Comparison of ENCODE assay signal across 21 cellular contexts in the genomic region with DNA sequence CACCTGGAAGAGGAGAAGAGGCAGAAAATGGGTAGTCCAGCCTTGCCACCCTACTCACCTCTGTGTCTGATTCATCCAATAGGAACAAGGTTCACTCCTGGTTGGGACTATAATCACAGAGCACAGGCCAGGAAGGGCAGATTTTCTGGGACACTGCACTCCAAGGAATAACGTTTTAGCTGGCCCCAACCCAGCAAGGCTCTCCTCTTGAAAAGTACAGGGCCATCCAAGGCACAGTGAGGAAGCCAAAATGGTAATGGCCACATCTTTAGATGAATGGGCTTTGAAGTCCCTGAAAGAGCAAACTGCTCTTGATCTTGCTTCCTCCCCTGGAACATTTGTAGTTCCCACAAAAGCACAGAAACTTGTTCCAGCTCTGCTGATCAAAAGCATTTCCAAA.
DNase-seq lines count a peak whose midpoint lies in the region; FAIRE-seq and TF ChIP-seq lines count a peak whose summit lies in the region.
"Had no signal": no experiment of that assay in that cellular context is flagged by ENCODE, and none has a peak within 500 bp of the region (broad histone marks: within the 10 kb centered on the region; RNA-seq: fewer than 3 reads in every experiment).

No MANE protein-coding gene starts in this region.

- peak overlapping the region; percentile 1 for H2AFZ ChIP-seq in neuronal stem cell (ENCODE audit: low read length)

- intact Hi-C loops in dorsolateral prefrontal cortex (cut with DNase I) = no loop called here

- no peak overlapping the region for H2AK5ac ChIP-seq in neuronal stem cell (ENCODE audit: low read depth, low read length)

- H3K4me1 ChIP-seq in neuronal stem cell (ENCODE audit: control insufficient read depth in 2 of 2, insufficient read depth in 1 of 2, low read depth in 1 of 2, low read length in 2 of 2) = no peaks in the 10 kb centered on the region
- H3K4me1 ChIP-seq: A549, BE2C had no signal

- FAIRE-seq in D721Med (lab: Jason Lieb, UNC) = no peak
- FAIRE-seq: A549, GM12891, GM19239 had no signal

- no peak overlapping the region for H4K91ac ChIP-seq in neuronal stem cell (ENCODE audit: low read depth, low read length, poor library complexity)

- peaks cover 4 to 5% of the 10 kb centered on the region in 2 donors for H3K36me3 ChIP-seq in neuronal stem cell (replicated peaks in 1 of 2; ENCODE audit: control insufficient read depth in 2 of 2, insufficient read depth in 2 of 2, low read length in 2 of 2)
- H3K36me3 ChIP-seq: BE2C, BLaER1 had no signal

- peaks cover 0 to 18% of the 10 kb centered on the region in 2 donors for H3K9me3 ChIP-seq in neuronal stem cell (replicated peaks in 1 of 2; ENCODE audit: control insufficient read depth in 2 of 2, insufficient read depth in 1 of 2, low read depth in 1 of 2, low read length in 2 of 2)
- H3K9me3 ChIP-seq: A549, BE2C, BLaER1 had no signal

- H3K23ac ChIP-seq in neuronal stem cell (ENCODE audit: low read depth, low read length, poor library complexity) = no peak overlapping the region

- no peak overlapping the region for H2BK5ac ChIP-seq in neuronal stem cell (ENCODE audit: low read length)

- WGBS in neuronal stem cell (ENCODE audit: extremely low coverage in 2 of 2, insufficient read length in 2 of 2, insufficient replicate concordance in 1 of 2), 2 donors = no CpG with 5 or more reads among the region's 1 CpG

- H3K9ac ChIP-seq in neuronal stem cell (ENCODE audit: low read depth, low read length, poor library complexity) = no peak overlapping the region
- H3K9ac ChIP-seq: BLaER1 had no signal

- peak overlapping the region in 45 of 59 donors; percentile 1 to 75 (median 45) for H3K27ac ChIP-seq in dorsolateral prefrontal cortex
- H3K27ac ChIP-seq in neuronal stem cell (replicated peaks; ENCODE audit: low read length) = no peak overlapping the region
- H3K27ac ChIP-seq in temporal lobe (ENCODE audit: low read depth, low read length) = peak overlapping the region; percentile 37
- H3K27ac ChIP-seq: 22Rv1, A549, BLaER1 had no signal

- H2BK15ac ChIP-seq in neuronal stem cell (ENCODE audit: low read length) = no peak overlapping the region

- H3K4ac ChIP-seq in neuronal stem cell (ENCODE audit: low read length) = no peak overlapping the region

- H3K18ac ChIP-seq in neuronal stem cell (ENCODE audit: low read length) = no peak overlapping the region

- no peak overlapping the region for H4K8ac ChIP-seq in neuronal stem cell (ENCODE audit: low read depth, low read length)

- DNase-seq in Ammon's horn (ENCODE audit: low spot score) (peak; percentile 22), dorsolateral prefrontal cortex (peak in 1 of 10 donors; percentile 12), neuronal stem cell (ENCODE audit: low spot score) (no peak), ureter (ENCODE audit: low spot score) (no peak), EL (no peak), D721Med (ENCODE audit: insufficient read length, low spot score) (no peak)
- DNase-seq: AML-193; BE2C; C1 segment of cervical spinal cord; CD4-positive, alpha-beta memory T cell; CD4-positive, CD25-positive, alpha-beta regulatory T cell; CD8-positive, alpha-beta memory T cell; COR-L47; DMS79 treated with DMSO at 0.1 percent for 48 hours; GDM1 had no signal

- no peak overlapping the region for H3K14ac ChIP-seq in neuronal stem cell (ENCODE audit: low read length)

- H2BK120ac ChIP-seq in neuronal stem cell (ENCODE audit: low read depth, low read length) = no peak overlapping the region

- H3K79me1 ChIP-seq in neuronal stem cell (ENCODE audit: low read depth, low read length) = peaks cover 2% of the 10 kb centered on the region

- no peak overlapping the region for H2BK12ac ChIP-seq in neuronal stem cell (ENCODE audit: low read length)

- TF ChIP-seq CTCF in dorsolateral prefrontal cortex (IDR thresholded peaks at IDR 0.05 in 54 of 56, conservative IDR thresholded peaks at IDR 0.05 in 2 of 56; ENCODE audit: low read depth in 1 of 56, partially characterized antibody in 56 of 56) = no peak
- TF ChIP-seq CTCF in D721Med (IDR thresholded peaks at IDR 0.05; ENCODE audit: insufficient read depth, missing control alignments) = no peak

- H3K4me3 ChIP-seq in dorsolateral prefrontal cortex (no peak overlapping the region), neuronal stem cell (ENCODE audit: low read length in 2 of 2) (no peak overlapping the region)
- H3K4me3 ChIP-seq: A549, BLaER1 had no signal

- H3K4me2 ChIP-seq in neuronal stem cell (ENCODE audit: insufficient read depth, low read length, poor library complexity, severe bottlenecking) = no peak overlapping the region
- H3K4me2 ChIP-seq: A549, BLaER1 had no signal

- H3K27me3 ChIP-seq in dorsolateral prefrontal cortex (no peaks in the 10 kb centered on the region), neuronal stem cell (ENCODE audit: control insufficient read depth in 3 of 3, insufficient read depth in 3 of 3, low read depth in 1 of 3, low read length in 3 of 3) (no peaks in the 10 kb centered on the region)
- H3K27me3 ChIP-seq: BE2C, BLaER1 had no signal
